Comparison of ENCODE assay signal across 10 cellular contexts in genomic region chr17:6701719-6702118, GRCh38. TPM values are rescaled to one million over a fixed set of nuclear protein-coding genes. Genes with fewer than 3 reads are reported as not detected.
DNase-seq lines count a peak whose midpoint lies in the region; ATAC-seq and TF ChIP-seq lines count a peak whose summit lies in the region.
"Had no signal": no experiment of that assay in that cellular context is flagged by ENCODE, and none has a peak within 500 bp of the region (broad histone marks: within the 10 kb centered on the region; RNA-seq: fewer than 3 reads in every experiment).

No MANE protein-coding gene starts in this region.

- peaks cover 21% of the 10 kb centered on the region for H3K4me1 Mint-ChIP-seq in progenitor cell of endocrine pancreas (ENCODE audit: low read depth)

- no peak overlapping the region for H3K4me3 Mint-ChIP-seq in progenitor cell of endocrine pancreas (ENCODE audit: low read depth)

- H3K36me3 Mint-ChIP-seq in progenitor cell of endocrine pancreas (ENCODE audit: insufficient read depth): no peaks in the 10 kb centered on the region

- DNase-seq in GM06990 (ENCODE audit: extremely low read depth, insufficient read length): no peak
- peak; percentile 6 for DNase-seq in NCI-H226
- no peak for DNase-seq in astrocyte of the cerebellum (ENCODE audit: low read depth)
- DNase-seq in progenitor cell of endocrine pancreas (ENCODE audit: low spot score, unreplicated experiment): peak; percentile 34
- DNase-seq in NCI-H2227 treated with DMSO at 0.1 percent for 48 hours (lab: John Stamatoyannopoulos, UW): no peak
- no peak for DNase-seq in central memory CD4-positive, alpha-beta T cell

- no peak overlapping the region for H3K4me3 ChIP-seq in GM06990 (replicated peaks; ENCODE audit: low read depth, low read length)
- no peak overlapping the region for H3K4me3 ChIP-seq in astrocyte of the cerebellum (ENCODE audit: low read depth, low read length)

- no peaks in the 10 kb centered on the region for H3K9me3 Mint-ChIP-seq in progenitor cell of endocrine pancreas (ENCODE audit: low read depth)

- H3K27ac Mint-ChIP-seq in progenitor cell of endocrine pancreas: no peak overlapping the region

- ATAC-seq in GM21528 (IDR thresholded peaks at IDR 0.05; ENCODE audit: low FRiP score, unreplicated experiment) (no peak), GM19452 (IDR thresholded peaks at IDR 0.05; ENCODE audit: unreplicated experiment) (no peak)

- in situ Hi-C loops in astrocyte of the cerebellum (cut with HindIII; ENCODE audit: low sequenced_read_pairs): no loop called here

- H3K27me3 ChIP-seq in GM06990 (replicated peaks; ENCODE audit: control insufficient read depth, insufficient read depth, low read length): no peaks in the 10 kb centered on the region; the same call in none of the 2 replicates

- peaks cover 44% of the 10 kb centered on the region for H3K27me3 Mint-ChIP-seq in progenitor cell of endocrine pancreas

- peak; percentile 67 for TF ChIP-seq CTCF in GM06990 (IDR thresholded peaks at IDR 0.05; ENCODE audit: insufficient read depth, low read length, poor library complexity, severe bottlenecking)
- peak; percentile 40 for TF ChIP-seq CTCF in astrocyte of the cerebellum (IDR thresholded peaks at IDR 0.05; ENCODE audit: low read depth, low read length, missing control alignments)
- peak; percentile 54 for TF ChIP-seq CTCF in progenitor cell of endocrine pancreas (IDR thresholded peaks at IDR 0.05; ENCODE audit: unreplicated experiment)

- H3K36me3 ChIP-seq in GM06990 (ENCODE audit: control insufficient read depth, insufficient read depth, low read length): no peaks in the 10 kb centered on the region

RNA-seq across cellular contexts. Expression of gene SLC13A5, which starts 11.4 kb away (rescaled TPM):
- 0.93 and 1.1 TPM in 2 replicates for total RNA-seq in progenitor cell of endocrine pancreas
- total RNA-seq: fibroblast of lung, M059J had no signal

RNA-seq across cellular contexts. Expression of gene C17orf100, which starts 50.2 kb away (rescaled TPM):
- total RNA-seq in progenitor cell of endocrine pancreas: 6.1 TPM in 2 replicates

RNA-seq across cellular contexts. Expression of gene MED31, which starts 50.3 kb away (rescaled TPM):
- 17.8 and 18.2 TPM in 2 replicates for total RNA-seq in progenitor cell of endocrine pancreas

RNA-seq across cellular contexts. Expression of gene XAF1, which starts 54.1 kb away (rescaled TPM):
- total RNA-seq in progenitor cell of endocrine pancreas: not detected in 2 replicates

Comparison
In these comparisons a context has a peak if more than half of its experiments do, and no peak if none do; other contexts are left out.
1. DNase-seq: peak in NCI-H226 (single experiment) and progenitor cell of endocrine pancreas (single experiment); none in GM06990 (single experiment), astrocyte of the cerebellum (single experiment), NCI-H2227 treated with DMSO at 0.1 percent for 48 hours (single experiment) and central memory CD4-positive, alpha-beta T cell (single experiment).
2. Peak in every context shown above with its lines, with median percentiles within 50 percentile points of each other: CTCF ChIP-seq.